1 cellular context compared by ENCODE assay signal in genomic region chr1:34976384-34977209, GRCh38.
TF ChIP-seq lines count a peak whose summit lies in the region.

No MANE protein-coding gene starts in this region.

TF ChIP-seq in GM23338, 12 proteins besides CTCF, POLR2A, EP300 and RAD21:
- TF ChIP-seq POLR2AphosphoS5 (IDR thresholded peaks at IDR 0.05; ENCODE audit: low read depth) (no peak), CREB1 (CRISPR knock-in tag; IDR thresholded peaks at IDR 0.05; ENCODE audit: low read depth) (no peak), STAT1 (IDR thresholded peaks at IDR 0.05; ENCODE audit: unreplicated experiment) (no peak), JUNB (IDR thresholded peaks at IDR 0.05; ENCODE audit: unreplicated experiment) (no peak), REST (IDR thresholded peaks at IDR 0.05; ENCODE audit: unreplicated experiment) (no peak), NANOG (IDR thresholded peaks at IDR 0.05; ENCODE audit: borderline replicate concordance) (no peak), EZH2phosphoT487 (IDR thresholded peaks at IDR 0.05; ENCODE audit: unreplicated experiment) (no peak), EZH2 (IDR thresholded peaks at IDR 0.05; ENCODE audit: low read depth, unreplicated experiment) (no peak), ZNF331 (CRISPR knock-in tag; IDR thresholded peaks at IDR 0.05; ENCODE audit: low read depth) (no peak)
- TF ChIP-seq, protein P1, sequence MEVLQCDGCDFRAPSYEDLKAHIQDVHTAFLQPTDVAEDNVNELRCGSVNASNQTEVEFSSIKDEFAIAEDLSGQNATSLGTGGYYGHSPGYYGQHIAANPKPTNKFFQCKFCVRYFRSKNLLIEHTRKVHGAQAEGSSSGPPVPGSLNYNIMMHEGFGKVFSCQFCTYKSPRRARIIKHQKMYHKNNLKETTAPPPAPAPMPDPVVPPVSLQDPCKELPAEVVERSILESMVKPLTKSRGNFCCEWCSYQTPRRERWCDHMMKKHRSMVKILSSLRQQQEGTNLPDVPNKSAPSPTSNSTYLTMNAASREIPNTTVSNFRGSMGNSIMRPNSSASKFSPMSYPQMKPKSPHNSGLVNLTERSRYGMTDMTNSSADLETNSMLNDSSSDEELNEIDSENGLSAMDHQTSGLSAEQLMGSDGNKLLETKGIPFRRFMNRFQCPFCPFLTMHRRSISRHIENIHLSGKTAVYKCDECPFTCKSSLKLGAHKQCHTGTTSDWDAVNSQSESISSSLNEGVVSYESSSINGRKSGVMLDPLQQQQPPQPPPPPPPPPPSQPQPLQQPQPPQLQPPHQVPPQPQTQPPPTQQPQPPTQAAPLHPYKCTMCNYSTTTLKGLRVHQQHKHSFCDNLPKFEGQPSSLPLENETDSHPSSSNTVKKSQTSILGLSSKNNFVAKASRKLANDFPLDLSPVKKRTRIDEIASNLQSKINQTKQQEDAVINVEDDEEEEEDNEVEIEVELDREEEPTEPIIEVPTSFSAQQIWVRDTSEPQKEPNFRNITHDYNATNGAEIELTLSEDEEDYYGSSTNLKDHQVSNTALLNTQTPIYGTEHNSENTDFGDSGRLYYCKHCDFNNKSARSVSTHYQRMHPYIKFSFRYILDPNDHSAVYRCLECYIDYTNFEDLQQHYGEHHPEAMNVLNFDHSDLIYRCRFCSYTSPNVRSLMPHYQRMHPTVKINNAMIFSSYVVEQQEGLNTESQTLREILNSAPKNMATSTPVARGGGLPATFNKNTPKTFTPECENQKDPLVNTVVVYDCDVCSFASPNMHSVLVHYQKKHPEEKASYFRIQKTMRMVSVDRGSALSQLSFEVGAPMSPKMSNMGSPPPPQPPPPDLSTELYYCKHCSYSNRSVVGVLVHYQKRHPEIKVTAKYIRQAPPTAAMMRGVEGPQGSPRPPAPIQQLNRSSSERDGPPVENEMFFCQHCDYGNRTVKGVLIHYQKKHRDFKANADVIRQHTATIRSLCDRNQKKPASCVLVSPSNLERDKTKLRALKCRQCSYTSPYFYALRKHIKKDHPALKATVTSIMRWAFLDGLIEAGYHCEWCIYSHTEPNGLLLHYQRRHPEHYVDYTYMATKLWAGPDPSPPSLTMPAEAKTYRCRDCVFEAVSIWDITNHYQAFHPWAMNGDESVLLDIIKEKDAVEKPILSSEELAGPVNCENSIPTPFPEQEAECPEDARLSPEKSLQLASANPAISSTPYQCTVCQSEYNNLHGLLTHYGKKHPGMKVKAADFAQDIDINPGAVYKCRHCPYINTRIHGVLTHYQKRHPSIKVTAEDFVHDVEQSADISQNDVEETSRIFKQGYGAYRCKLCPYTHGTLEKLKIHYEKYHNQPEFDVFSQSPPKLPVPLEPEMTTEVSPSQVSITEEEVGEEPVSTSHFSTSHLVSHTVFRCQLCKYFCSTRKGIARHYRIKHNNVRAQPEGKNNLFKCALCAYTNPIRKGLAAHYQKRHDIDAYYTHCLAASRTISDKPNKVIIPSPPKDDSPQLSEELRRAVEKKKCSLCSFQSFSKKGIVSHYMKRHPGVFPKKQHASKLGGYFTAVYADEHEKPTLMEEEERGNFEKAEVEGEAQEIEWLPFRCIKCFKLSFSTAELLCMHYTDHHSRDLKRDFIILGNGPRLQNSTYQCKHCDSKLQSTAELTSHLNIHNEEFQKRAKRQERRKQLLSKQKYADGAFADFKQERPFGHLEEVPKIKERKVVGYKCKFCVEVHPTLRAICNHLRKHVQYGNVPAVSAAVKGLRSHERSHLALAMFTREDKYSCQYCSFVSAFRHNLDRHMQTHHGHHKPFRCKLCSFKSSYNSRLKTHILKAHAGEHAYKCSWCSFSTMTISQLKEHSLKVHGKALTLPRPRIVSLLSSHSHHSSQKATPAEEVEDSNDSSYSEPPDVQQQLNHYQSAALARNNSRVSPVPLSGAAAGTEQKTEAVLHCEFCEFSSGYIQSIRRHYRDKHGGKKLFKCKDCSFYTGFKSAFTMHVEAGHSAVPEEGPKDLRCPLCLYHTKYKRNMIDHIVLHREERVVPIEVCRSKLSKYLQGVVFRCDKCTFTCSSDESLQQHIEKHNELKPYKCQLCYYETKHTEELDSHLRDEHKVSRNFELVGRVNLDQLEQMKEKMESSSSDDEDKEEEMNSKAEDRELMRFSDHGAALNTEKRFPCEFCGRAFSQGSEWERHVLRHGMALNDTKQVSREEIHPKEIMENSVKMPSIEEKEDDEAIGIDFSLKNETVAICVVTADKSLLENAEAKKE (CRISPR knock-in tag; IDR thresholded peaks at IDR 0.05) = no peak
TF ChIP-seq in GM23338: peak in this region for 0.
